2 cellular contexts compared by ENCODE assay signal in the genomic region with DNA sequence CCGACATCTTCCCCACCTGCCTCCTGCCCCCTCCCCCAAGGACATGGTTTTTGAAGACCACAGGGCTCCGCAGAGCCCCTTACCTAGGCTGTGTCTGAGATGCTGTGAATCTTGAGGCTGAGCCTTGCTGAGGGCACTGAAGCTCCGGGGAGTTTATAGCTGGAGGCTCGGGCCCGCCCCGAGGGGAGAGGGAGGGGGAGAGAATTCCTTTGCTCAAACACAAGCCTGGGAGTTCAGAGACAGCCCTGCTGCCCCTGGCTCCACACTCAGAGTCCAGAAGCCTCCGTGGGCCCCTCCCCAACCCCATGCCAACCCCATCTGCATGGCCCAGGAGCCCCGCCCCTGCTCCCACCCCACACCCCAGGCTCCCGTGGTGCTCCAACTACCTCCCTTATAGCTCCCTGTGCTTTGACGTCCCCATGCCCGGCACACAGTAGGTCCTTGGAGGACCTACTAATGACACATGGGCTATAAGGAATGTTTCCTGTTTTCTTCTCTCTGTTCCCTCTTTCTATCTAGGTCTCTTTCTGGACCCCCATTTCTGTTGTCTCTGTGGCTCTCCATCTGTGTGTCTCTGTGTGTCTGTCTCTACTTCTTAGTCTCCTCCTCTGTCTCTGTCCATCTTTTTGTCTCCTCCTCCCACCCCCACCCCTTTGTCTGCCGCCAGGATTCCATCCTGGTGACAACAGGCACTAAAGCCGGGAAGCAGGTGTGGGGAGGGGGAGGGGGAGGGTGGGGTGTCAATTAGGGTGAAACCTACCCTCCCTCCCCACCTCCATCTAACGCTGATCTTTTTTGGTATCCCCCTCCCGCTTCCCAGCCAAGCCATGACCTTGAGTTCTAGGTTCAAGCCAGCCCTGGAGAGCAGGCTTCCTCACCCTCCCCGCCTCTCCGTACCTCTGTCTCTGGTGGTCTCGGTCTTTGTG.
TF ChIP-seq lines count a peak whose summit lies in the region.

A gene with protein sequence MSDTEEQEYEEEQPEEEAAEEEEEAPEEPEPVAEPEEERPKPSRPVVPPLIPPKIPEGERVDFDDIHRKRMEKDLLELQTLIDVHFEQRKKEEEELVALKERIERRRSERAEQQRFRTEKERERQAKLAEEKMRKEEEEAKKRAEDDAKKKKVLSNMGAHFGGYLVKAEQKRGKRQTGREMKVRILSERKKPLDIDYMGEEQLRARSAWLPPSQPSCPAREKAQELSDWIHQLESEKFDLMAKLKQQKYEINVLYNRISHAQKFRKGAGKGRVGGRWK (minus strand): TSS at position 129 of the 926 bp plus-strand sequence. CDS start 2,049 bp downstream, outside the sequence.

TF ChIP-seq in HepG2, 621 proteins besides CTCF, POLR2A, EP300 and RAD21 (continues in another document):
- TF ChIP-seq, protein P1, sequence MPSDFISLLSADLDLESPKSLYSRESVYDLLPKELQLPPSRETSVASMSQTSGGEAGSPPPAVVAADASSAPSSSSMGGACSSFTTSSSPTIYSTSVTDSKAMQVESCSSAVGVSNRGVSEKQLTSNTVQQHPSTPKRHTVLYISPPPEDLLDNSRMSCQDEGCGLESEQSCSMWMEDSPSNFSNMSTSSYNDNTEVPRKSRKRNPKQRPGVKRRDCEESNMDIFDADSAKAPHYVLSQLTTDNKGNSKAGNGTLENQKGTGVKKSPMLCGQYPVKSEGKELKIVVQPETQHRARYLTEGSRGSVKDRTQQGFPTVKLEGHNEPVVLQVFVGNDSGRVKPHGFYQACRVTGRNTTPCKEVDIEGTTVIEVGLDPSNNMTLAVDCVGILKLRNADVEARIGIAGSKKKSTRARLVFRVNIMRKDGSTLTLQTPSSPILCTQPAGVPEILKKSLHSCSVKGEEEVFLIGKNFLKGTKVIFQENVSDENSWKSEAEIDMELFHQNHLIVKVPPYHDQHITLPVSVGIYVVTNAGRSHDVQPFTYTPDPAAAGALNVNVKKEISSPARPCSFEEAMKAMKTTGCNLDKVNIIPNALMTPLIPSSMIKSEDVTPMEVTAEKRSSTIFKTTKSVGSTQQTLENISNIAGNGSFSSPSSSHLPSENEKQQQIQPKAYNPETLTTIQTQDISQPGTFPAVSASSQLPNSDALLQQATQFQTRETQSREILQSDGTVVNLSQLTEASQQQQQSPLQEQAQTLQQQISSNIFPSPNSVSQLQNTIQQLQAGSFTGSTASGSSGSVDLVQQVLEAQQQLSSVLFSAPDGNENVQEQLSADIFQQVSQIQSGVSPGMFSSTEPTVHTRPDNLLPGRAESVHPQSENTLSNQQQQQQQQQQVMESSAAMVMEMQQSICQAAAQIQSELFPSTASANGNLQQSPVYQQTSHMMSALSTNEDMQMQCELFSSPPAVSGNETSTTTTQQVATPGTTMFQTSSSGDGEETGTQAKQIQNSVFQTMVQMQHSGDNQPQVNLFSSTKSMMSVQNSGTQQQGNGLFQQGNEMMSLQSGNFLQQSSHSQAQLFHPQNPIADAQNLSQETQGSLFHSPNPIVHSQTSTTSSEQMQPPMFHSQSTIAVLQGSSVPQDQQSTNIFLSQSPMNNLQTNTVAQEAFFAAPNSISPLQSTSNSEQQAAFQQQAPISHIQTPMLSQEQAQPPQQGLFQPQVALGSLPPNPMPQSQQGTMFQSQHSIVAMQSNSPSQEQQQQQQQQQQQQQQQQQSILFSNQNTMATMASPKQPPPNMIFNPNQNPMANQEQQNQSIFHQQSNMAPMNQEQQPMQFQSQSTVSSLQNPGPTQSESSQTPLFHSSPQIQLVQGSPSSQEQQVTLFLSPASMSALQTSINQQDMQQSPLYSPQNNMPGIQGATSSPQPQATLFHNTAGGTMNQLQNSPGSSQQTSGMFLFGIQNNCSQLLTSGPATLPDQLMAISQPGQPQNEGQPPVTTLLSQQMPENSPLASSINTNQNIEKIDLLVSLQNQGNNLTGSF (CRISPR knock-in tag; IDR thresholded peaks at IDR 0.05) = no peak
- TF ChIP-seq KAT7 (CRISPR knock-in tag; IDR thresholded peaks at IDR 0.05; ENCODE audit: borderline replicate concordance) (no peak), ZKSCAN1 (IDR thresholded peaks at IDR 0.05; ENCODE audit: low read length) (peak; percentile 92)
- TF ChIP-seq, protein P2, sequence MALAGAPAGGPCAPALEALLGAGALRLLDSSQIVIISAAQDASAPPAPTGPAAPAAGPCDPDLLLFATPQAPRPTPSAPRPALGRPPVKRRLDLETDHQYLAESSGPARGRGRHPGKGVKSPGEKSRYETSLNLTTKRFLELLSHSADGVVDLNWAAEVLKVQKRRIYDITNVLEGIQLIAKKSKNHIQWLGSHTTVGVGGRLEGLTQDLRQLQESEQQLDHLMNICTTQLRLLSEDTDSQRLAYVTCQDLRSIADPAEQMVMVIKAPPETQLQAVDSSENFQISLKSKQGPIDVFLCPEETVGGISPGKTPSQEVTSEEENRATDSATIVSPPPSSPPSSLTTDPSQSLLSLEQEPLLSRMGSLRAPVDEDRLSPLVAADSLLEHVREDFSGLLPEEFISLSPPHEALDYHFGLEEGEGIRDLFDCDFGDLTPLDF (CRISPR knock-in tag; IDR thresholded peaks at IDR 0.05) = no peak

TF ChIP-seq in WTC11, 78 proteins besides CTCF, POLR2A, EP300 and RAD21:
- no peak for TF ChIP-seq PRRX2 (CRISPR knock-in tag; IDR thresholded peaks at IDR 0.05)
- TF ChIP-seq, protein P3, sequence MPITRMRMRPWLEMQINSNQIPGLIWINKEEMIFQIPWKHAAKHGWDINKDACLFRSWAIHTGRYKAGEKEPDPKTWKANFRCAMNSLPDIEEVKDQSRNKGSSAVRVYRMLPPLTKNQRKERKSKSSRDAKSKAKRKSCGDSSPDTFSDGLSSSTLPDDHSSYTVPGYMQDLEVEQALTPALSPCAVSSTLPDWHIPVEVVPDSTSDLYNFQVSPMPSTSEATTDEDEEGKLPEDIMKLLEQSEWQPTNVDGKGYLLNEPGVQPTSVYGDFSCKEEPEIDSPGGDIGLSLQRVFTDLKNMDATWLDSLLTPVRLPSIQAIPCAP (CRISPR knock-in tag; IDR thresholded peaks at IDR 0.05) = no peak
- no peak for TF ChIP-seq ZNF263 (CRISPR knock-in tag; IDR thresholded peaks at IDR 0.05; ENCODE audit: low read depth)
- no peak for TF ChIP-seq EMX1 (CRISPR knock-in tag; IDR thresholded peaks at IDR 0.05)
- no peak for TF ChIP-seq FOXJ3 (CRISPR knock-in tag; IDR thresholded peaks at IDR 0.05; ENCODE audit: borderline replicate concordance)
- TF ChIP-seq, protein P4, sequence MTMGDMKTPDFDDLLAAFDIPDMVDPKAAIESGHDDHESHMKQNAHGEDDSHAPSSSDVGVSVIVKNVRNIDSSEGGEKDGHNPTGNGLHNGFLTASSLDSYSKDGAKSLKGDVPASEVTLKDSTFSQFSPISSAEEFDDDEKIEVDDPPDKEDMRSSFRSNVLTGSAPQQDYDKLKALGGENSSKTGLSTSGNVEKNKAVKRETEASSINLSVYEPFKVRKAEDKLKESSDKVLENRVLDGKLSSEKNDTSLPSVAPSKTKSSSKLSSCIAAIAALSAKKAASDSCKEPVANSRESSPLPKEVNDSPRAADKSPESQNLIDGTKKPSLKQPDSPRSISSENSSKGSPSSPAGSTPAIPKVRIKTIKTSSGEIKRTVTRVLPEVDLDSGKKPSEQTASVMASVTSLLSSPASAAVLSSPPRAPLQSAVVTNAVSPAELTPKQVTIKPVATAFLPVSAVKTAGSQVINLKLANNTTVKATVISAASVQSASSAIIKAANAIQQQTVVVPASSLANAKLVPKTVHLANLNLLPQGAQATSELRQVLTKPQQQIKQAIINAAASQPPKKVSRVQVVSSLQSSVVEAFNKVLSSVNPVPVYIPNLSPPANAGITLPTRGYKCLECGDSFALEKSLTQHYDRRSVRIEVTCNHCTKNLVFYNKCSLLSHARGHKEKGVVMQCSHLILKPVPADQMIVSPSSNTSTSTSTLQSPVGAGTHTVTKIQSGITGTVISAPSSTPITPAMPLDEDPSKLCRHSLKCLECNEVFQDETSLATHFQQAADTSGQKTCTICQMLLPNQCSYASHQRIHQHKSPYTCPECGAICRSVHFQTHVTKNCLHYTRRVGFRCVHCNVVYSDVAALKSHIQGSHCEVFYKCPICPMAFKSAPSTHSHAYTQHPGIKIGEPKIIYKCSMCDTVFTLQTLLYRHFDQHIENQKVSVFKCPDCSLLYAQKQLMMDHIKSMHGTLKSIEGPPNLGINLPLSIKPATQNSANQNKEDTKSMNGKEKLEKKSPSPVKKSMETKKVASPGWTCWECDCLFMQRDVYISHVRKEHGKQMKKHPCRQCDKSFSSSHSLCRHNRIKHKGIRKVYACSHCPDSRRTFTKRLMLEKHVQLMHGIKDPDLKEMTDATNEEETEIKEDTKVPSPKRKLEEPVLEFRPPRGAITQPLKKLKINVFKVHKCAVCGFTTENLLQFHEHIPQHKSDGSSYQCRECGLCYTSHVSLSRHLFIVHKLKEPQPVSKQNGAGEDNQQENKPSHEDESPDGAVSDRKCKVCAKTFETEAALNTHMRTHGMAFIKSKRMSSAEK (CRISPR knock-in tag; IDR thresholded peaks at IDR 0.05; ENCODE audit: borderline replicate concordance) = no peak
- TF ChIP-seq, protein P2 (CRISPR knock-in tag; IDR thresholded peaks at IDR 0.05) = no peak
- TF ChIP-seq, protein P5, sequence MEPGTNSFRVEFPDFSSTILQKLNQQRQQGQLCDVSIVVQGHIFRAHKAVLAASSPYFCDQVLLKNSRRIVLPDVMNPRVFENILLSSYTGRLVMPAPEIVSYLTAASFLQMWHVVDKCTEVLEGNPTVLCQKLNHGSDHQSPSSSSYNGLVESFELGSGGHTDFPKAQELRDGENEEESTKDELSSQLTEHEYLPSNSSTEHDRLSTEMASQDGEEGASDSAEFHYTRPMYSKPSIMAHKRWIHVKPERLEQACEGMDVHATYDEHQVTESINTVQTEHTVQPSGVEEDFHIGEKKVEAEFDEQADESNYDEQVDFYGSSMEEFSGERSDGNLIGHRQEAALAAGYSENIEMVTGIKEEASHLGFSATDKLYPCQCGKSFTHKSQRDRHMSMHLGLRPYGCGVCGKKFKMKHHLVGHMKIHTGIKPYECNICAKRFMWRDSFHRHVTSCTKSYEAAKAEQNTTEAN (CRISPR knock-in tag; IDR thresholded peaks at IDR 0.05) = no peak
- TF ChIP-seq, protein P6, sequence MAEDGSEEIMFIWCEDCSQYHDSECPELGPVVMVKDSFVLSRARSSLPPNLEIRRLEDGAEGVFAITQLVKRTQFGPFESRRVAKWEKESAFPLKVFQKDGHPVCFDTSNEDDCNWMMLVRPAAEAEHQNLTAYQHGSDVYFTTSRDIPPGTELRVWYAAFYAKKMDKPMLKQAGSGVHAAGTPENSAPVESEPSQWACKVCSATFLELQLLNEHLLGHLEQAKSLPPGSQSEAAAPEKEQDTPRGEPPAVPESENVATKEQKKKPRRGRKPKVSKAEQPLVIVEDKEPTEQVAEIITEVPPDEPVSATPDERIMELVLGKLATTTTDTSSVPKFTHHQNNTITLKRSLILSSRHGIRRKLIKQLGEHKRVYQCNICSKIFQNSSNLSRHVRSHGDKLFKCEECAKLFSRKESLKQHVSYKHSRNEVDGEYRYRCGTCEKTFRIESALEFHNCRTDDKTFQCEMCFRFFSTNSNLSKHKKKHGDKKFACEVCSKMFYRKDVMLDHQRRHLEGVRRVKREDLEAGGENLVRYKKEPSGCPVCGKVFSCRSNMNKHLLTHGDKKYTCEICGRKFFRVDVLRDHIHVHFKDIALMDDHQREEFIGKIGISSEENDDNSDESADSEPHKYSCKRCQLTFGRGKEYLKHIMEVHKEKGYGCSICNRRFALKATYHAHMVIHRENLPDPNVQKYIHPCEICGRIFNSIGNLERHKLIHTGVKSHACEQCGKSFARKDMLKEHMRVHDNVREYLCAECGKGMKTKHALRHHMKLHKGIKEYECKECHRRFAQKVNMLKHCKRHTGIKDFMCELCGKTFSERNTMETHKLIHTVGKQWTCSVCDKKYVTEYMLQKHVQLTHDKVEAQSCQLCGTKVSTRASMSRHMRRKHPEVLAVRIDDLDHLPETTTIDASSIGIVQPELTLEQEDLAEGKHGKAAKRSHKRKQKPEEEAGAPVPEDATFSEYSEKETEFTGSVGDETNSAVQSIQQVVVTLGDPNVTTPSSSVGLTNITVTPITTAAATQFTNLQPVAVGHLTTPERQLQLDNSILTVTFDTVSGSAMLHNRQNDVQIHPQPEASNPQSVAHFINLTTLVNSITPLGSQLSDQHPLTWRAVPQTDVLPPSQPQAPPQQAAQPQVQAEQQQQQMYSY (CRISPR knock-in tag; IDR thresholded peaks at IDR 0.05) = no peak
- TF ChIP-seq, protein P7, sequence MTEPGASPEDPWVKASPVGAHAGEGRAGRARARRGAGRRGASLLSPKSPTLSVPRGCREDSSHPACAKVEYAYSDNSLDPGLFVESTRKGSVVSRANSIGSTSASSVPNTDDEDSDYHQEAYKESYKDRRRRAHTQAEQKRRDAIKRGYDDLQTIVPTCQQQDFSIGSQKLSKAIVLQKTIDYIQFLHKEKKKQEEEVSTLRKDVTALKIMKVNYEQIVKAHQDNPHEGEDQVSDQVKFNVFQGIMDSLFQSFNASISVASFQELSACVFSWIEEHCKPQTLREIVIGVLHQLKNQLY (CRISPR knock-in tag; IDR thresholded peaks at IDR 0.05) = no peak
- TF ChIP-seq, protein P8, sequence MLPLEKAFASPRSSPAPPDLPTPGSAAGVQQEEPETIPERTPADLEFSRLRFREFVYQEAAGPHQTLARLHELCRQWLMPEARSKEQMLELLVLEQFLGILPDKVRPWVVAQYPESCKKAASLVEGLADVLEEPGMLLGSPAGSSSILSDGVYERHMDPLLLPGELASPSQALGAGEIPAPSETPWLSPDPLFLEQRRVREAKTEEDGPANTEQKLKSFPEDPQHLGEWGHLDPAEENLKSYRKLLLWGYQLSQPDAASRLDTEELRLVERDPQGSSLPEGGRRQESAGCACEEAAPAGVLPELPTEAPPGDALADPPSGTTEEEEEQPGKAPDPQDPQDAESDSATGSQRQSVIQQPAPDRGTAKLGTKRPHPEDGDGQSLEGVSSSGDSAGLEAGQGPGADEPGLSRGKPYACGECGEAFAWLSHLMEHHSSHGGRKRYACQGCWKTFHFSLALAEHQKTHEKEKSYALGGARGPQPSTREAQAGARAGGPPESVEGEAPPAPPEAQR (CRISPR knock-in tag; IDR thresholded peaks at IDR 0.05) = no peak
- no peak for TF ChIP-seq KAT7 (CRISPR knock-in tag; IDR thresholded peaks at IDR 0.05; ENCODE audit: borderline replicate concordance)
- no peak for TF ChIP-seq JAZF1 (CRISPR knock-in tag; IDR thresholded peaks at IDR 0.05)
- TF ChIP-seq, protein P9, sequence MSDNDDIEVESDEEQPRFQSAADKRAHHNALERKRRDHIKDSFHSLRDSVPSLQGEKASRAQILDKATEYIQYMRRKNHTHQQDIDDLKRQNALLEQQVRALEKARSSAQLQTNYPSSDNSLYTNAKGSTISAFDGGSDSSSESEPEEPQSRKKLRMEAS (CRISPR knock-in tag; IDR thresholded peaks at IDR 0.05) = no peak
